10 cellular contexts compared by ENCODE assay signal in the genomic region with DNA sequence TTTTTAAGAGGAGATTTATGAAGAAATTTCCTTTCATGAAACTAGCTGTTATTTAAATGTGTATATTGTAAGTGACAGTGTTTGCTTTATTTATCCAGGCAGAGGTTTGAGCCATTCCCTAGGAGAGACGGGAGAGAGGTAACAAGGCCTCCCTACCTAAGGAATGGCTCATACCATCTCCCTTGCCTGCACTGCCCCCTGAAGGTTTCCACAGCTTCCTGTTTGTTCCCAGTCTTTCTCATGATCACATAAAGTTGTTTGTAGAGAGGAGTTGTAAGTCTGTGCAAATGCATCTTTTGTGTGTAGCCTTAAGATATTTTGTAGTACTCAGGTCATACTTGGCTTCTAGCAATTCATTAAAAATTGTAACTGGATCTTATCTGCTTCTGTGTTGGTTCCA.
DNase-seq lines count a peak whose midpoint lies in the region; ATAC-seq and TF ChIP-seq lines count a peak whose summit lies in the region.
"Had no signal": no experiment of that assay in that cellular context is flagged by ENCODE, and none has a peak within 500 bp of the region (broad histone marks: within the 10 kb centered on the region; RNA-seq: fewer than 3 reads in every experiment).

No MANE protein-coding gene starts in this region.

- H3K9me3 ChIP-seq in osteoblast (ENCODE audit: low read depth, low read length) (peaks cover 2% of the 10 kb centered on the region), left ventricle myocardium inferior (replicated peaks) (peaks cover 17% of the 10 kb centered on the region)

- no CpG with 5 or more reads among the region's 1 CpG for WGBS in mesendoderm (ENCODE audit: extremely low coverage, insufficient coverage, low lambda C conversion rate)

- H3K27me3 ChIP-seq in brain microvascular endothelial cell (replicated peaks) (no peaks in the 10 kb centered on the region), mesendoderm (ENCODE audit: insufficient read depth, low read length, poor library complexity) (no peaks in the 10 kb centered on the region), osteoblast (ENCODE audit: insufficient read depth, low read length) (no peaks in the 10 kb centered on the region), left ventricle myocardium inferior (ENCODE audit: low read depth) (no peaks in the 10 kb centered on the region)

- H3K4me1 ChIP-seq in mesendoderm (ENCODE audit: control insufficient read depth, low read depth, low read length) (no peaks in the 10 kb centered on the region), osteoblast (ENCODE audit: insufficient read depth, low read length) (no peaks in the 10 kb centered on the region), left ventricle myocardium inferior (no peaks in the 10 kb centered on the region)

- H3K36me3 ChIP-seq in brain microvascular endothelial cell (replicated peaks) (no peaks in the 10 kb centered on the region), mesendoderm (ENCODE audit: control insufficient read depth, insufficient read depth, low read length) (no peaks in the 10 kb centered on the region), osteoblast (ENCODE audit: insufficient read depth, low read length) (no peaks in the 10 kb centered on the region), left ventricle myocardium inferior (no peaks in the 10 kb centered on the region)

- in situ Hi-C loops in brain microvascular endothelial cell (cut with HindIII; ENCODE audit: low pct_ligation_motif_present, low sequenced_read_pairs) = no loop called here

- no peak overlapping the region for H2AFZ ChIP-seq in osteoblast (ENCODE audit: low read length)

- H3K9ac ChIP-seq in mesendoderm (ENCODE audit: low read length) = no peak overlapping the region

- H2BK15ac ChIP-seq in mesendoderm (replicated peaks; ENCODE audit: low read depth) = no peak overlapping the region

- no peak overlapping the region for H3K4me2 ChIP-seq in mesendoderm (ENCODE audit: low read length)
- no peak overlapping the region for H3K4me2 ChIP-seq in osteoblast (ENCODE audit: insufficient read depth, low read length)

- intact Hi-C loops in left ventricle myocardium inferior (cut with micrococcal nuclease) = no loop called here

- H3K23ac ChIP-seq in mesendoderm (ENCODE audit: low read length) = no peak overlapping the region

- H3K4me3 ChIP-seq in brain microvascular endothelial cell (ENCODE audit: low read depth, low read length) (no peak overlapping the region), mesendoderm (ENCODE audit: low read length) (no peak overlapping the region), osteoblast (ENCODE audit: insufficient read depth, low read length) (no peak overlapping the region), left ventricle myocardium inferior (no peak overlapping the region)

- no peak overlapping the region for H3K18ac ChIP-seq in mesendoderm (ENCODE audit: low read length)

- no peak overlapping the region for H2BK120ac ChIP-seq in mesendoderm (ENCODE audit: low read depth, low read length)

- no peaks in the 10 kb centered on the region for H3K79me1 ChIP-seq in mesendoderm (ENCODE audit: low read length)

- no peak overlapping the region for H3K27ac ChIP-seq in brain microvascular endothelial cell
- no peak overlapping the region for H3K27ac ChIP-seq in mesendoderm (ENCODE audit: low read depth, low read length)
- no peak overlapping the region for H3K27ac ChIP-seq in osteoblast (ENCODE audit: low read depth, low read length)
- no peak overlapping the region for H3K27ac ChIP-seq in left ventricle myocardium inferior (replicated peaks)

- no peaks in the 10 kb centered on the region for H3K79me2 ChIP-seq in mesendoderm (ENCODE audit: control insufficient read depth, insufficient read depth, low read length)
- H3K79me2 ChIP-seq in osteoblast (ENCODE audit: insufficient read depth, low read length) = no peaks in the 10 kb centered on the region

- H3K4ac ChIP-seq in mesendoderm (ENCODE audit: low read depth, low read length) = no peak overlapping the region

- no peak overlapping the region for H4K5ac ChIP-seq in mesendoderm (ENCODE audit: low read length)

- DNase-seq in ELR (ENCODE audit: low read depth) = peak; percentile 54
- DNase-seq in LoVo (ENCODE audit: low spot score) = peak; percentile 4
- DNase-seq in brain microvascular endothelial cell = no peak
- peak; percentile 88 for DNase-seq in mesendoderm
- DNase-seq in osteoblast (ENCODE audit: insufficient read length, low spot score, missing footprints) = no peak
- DNase-seq in left ventricle myocardium inferior = no peak
- no peak for DNase-seq in stimulated activated CD4-positive, alpha-beta T cell treated with anti-CD3 and anti-CD28 coated beads, Interleukin-2, amount 100 ng/mL, for 48 hours
- DNase-seq: activated CD4-positive, alpha-beta T cell treated with anti-CD3 and anti-CD28 coated beads, Interleukin-2, amount 10 ng/mL, durations not matched to agents 24 days and 14 days; NCI-H187 treated with DMSO at 0.1 percent for 48 hours had no signal

- no peak overlapping the region for H2BK5ac ChIP-seq in mesendoderm (ENCODE audit: low read length)

- H4K8ac ChIP-seq in mesendoderm (ENCODE audit: low read depth, low read length) = no peak overlapping the region

- peak; percentile 77 for TF ChIP-seq CTCF in brain microvascular endothelial cell (IDR thresholded peaks at IDR 0.05; ENCODE audit: low read depth, low read length, missing control alignments)
- TF ChIP-seq CTCF in osteoblast (IDR thresholded peaks at IDR 0.05; ENCODE audit: extremely low read depth, low read depth, low read length) = no peak
- TF ChIP-seq CTCF in left ventricle myocardium inferior (IDR thresholded peaks at IDR 0.05; ENCODE audit: borderline replicate concordance) = no peak

- no peak for ATAC-seq in HG02759 (IDR thresholded peaks at IDR 0.05; ENCODE audit: unreplicated experiment)

- H2AK5ac ChIP-seq in mesendoderm (ENCODE audit: low read length) = no peak overlapping the region

- H3K56ac ChIP-seq in mesendoderm (ENCODE audit: low read length) = no peak overlapping the region

- no peaks in the 10 kb centered on the region for H4K20me1 ChIP-seq in osteoblast (ENCODE audit: insufficient read depth, low read length)

Comparison
In these comparisons a context has a peak if more than half of its experiments do, and no peak if none do; other contexts are left out.
1. DNase-seq: peak in ELR (single experiment), LoVo (single experiment) and mesendoderm (single experiment); none in brain microvascular endothelial cell (single experiment), osteoblast (single experiment), left ventricle myocardium inferior (single experiment) and stimulated activated CD4-positive, alpha-beta T cell treated with anti-CD3 and anti-CD28 coated beads, Interleukin-2, amount 100 ng/mL, for 48 hours (0 of 2).